ENCODE assay signal across 20 cellular contexts in the genomic region with DNA sequence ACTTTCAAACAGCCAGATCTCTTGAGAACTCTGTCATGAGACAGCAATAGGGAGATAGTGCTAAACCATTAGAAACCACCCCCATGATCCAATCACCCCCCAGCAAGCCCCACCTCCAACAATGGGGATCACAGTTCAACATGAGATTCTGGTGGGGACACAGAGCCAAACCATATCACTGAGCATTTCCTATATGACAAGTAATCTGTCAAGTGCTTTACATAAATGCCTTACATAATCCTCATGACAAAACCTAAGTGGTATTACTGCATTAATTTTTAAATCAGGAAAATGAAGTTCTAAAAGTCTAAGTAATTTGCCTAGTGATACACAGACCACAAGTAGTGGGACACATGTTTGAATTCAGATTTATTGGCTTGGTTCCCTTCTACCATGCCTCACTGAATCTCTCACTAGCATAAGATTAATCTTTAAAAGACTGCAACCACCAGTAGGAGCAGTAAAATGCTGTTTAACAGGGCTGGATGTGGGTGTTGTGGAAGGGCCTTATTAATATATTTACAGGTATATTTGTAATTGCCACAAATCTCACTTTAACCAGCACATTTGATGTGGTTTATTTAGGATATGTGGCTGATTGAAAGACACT.
DNase-seq lines count a peak whose midpoint lies in the region; ATAC-seq and TF ChIP-seq lines count a peak whose summit lies in the region.
"Had no signal": no experiment of that assay in that cellular context is flagged by ENCODE, and none has a peak within 500 bp of the region (broad histone marks: within the 10 kb centered on the region; RNA-seq: fewer than 3 reads in every experiment).

No MANE protein-coding gene starts in this region.

- no peaks in the 10 kb centered on the region for H3K27me3 ChIP-seq in esophagus muscularis mucosa
- H3K27me3 ChIP-seq: gastrocnemius medialis had no signal

- H3K4me3 ChIP-seq in esophagus muscularis mucosa, result no peak overlapping the region
- H3K4me3 ChIP-seq: A549, gastrocnemius medialis had no signal

- DNase-seq in ACHN (peak; percentile 36), COR-L47 (lab: John Stamatoyannopoulos, UW) (no peak), esophagus muscularis mucosa (ENCODE audit: extremely low spot score) (no peak), activated gamma-delta T cell treated with Interleukin-2 at 50 U/mL for 16 hours (no peak), dedifferentiated amniotic fluid mesenchymal stem cell (ENCODE audit: extremely low spot score) (no peak)
- DNase-seq: activated CD4-positive, CD25-positive, alpha-beta regulatory T cell; activated CD8-positive, alpha-beta memory T cell treated with anti-CD3 and anti-CD28 coated beads, Interleukin-2, amount 50 U/mL, for 4 hours; activated naive CD8-positive, alpha-beta T cell treated with anti-CD3 and anti-CD28 coated beads, Interleukin-2, amount 10 ng/mL, durations not matched to agents 7 days and 5 days; CD4-positive, CD25-positive, alpha-beta regulatory T cell; gastrocnemius medialis; midbrain; NCI-H2081; NCI-H774; nucleus accumbens had no signal

- no peak for TF ChIP-seq POLR2A in esophagus muscularis mucosa (IDR thresholded peaks at IDR 0.05; ENCODE audit: low read depth)

- no peak overlapping the region for H3K27ac ChIP-seq in esophagus muscularis mucosa (replicated peaks in 1 of 4)
- H3K27ac ChIP-seq: A549, gastrocnemius medialis, RWPE1 had no signal

- no peak for TF ChIP-seq CTCF in esophagus muscularis mucosa (IDR thresholded peaks at IDR 0.05)

- peak; percentile 70 for ATAC-seq in GM19463 (IDR thresholded peaks at IDR 0.05; ENCODE audit: unreplicated experiment)
- ATAC-seq in HG02852 (IDR thresholded peaks at IDR 0.05; ENCODE audit: unreplicated experiment), result peak; percentile 65
- peak; percentile 59 for ATAC-seq in HG03469 (IDR thresholded peaks at IDR 0.05; ENCODE audit: unreplicated experiment)
- ATAC-seq: A549; gastrocnemius medialis; stimulated activated memory B cell treated with anti-CD40 and anti-IgM and Interleukin-4, amounts not matched to agents 10 μg/mL and 1 μg/mL and 100 μg/mL, for 72 hours had no signal

- no peak for TF ChIP-seq EP300 in esophagus muscularis mucosa (IDR thresholded peaks at IDR 0.05)

- intact Hi-C loops in esophagus muscularis mucosa (cut with DNase I), result no loop called here

- no peaks in the 10 kb centered on the region for H3K4me1 ChIP-seq in esophagus muscularis mucosa
- H3K4me1 ChIP-seq: A549, gastrocnemius medialis had no signal

- in situ Hi-C loops in ACHN (cut with HindIII; ENCODE audit: low pct_ligation_motif_present, low pct_unique_long_range_greater_than_20kb, low sequenced_read_pairs), result no loop called here

- no peaks in the 10 kb centered on the region for H3K36me3 ChIP-seq in esophagus muscularis mucosa
- H3K36me3 ChIP-seq: gastrocnemius medialis had no signal

- H3K9me3 ChIP-seq in esophagus muscularis mucosa, result no peaks in the 10 kb centered on the region
- H3K9me3 ChIP-seq: A549, gastrocnemius medialis had no signal
